In genomic region chr19:49812997-49813861, GRCh38 we compare ENCODE assay signal across 1 cellular context.
A peak's percentile ranks its signal among the peaks of the same experiment; 100 is the strongest.
TF ChIP-seq lines count a peak whose summit lies in the region.

Gene FUZ, minus strand, starts transcription at chr19:49813292. Its CDS starts 186 bp downstream, at chr19:49813106.

TF ChIP-seq in GM12878, 131 proteins besides CTCF, POLR2A, EP300 and RAD21 (continued from another document):
- TF ChIP-seq RELB (IDR thresholded peaks at IDR 0.05; ENCODE audit: low read depth) (peak; percentile 77), SMAD5 (IDR thresholded peaks at IDR 0.05; ENCODE audit: low read depth) (no peak; the same call in 1 of the 2 replicates), GATAD2B (conservative IDR thresholded peaks at IDR 0.05; ENCODE audit: low read depth) (no peak), EZH2 (IDR thresholded peaks at IDR 0.05; ENCODE audit: borderline replicate concordance, control insufficient read depth, low read depth, low read length) (no peak), ATF2 (IDR thresholded peaks at IDR 0.05; ENCODE audit: low read length) (no peak), KDM1A (IDR thresholded peaks at IDR 0.05; ENCODE audit: borderline replicate concordance) (no peak), CHD2 (IDR thresholded peaks at IDR 0.05; ENCODE audit: borderline replicate concordance, low read depth, low read length) (peak; percentile 58)
